Comparison of ENCODE assay signal across 23 cellular contexts in the genomic region with DNA sequence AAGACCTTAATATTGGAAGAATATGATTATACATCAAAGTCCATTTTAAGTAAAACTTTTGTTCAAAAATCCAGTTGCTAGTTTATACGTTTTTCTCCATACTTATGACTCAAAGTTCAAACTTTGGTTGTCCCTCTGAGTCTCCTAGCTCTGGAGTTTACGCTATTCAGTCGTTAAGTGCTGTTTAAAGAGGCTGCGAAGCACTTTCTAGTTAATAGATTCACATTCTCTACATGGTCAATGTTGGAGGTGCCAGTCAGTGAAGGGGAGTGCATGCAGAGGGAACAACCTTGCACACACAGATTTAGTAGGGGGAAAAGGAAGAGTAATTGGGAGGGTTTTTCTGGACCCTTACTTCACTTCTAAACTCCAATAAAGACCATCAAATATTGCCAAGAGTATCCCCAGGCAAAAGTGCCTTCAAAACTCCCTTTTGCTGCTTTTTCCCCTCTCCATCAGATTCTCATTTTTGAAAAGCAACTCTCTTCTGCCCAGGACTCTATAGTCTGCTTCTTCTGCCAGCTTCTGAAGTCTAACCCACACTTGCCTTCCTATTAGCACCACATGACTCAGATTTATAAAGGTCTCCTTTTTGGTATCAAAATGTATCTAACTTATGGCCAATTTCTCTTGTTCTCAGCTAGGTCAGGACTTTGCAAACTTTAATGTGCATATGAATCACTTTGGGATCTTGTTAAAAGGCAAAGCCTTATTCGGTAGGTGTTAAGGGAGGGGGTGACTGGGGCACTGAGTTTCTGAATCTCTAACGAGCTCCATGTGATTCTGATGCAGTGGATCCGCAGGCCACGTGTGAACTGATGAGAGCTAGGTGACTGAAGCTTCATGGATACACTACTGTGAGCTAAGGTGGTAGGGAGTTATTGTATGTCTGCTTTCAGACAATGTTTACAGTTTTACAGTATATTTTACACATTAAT.
DNase-seq lines count a peak whose midpoint lies in the region; ATAC-seq and TF ChIP-seq lines count a peak whose summit lies in the region.
"Had no signal": no experiment of that assay in that cellular context is flagged by ENCODE, and none has a peak within 500 bp of the region (broad histone marks: within the 10 kb centered on the region; RNA-seq: fewer than 3 reads in every experiment).

No MANE protein-coding gene starts in this region.

- CTCF ChIA-PET in activated naive CD4-positive, alpha-beta T cell treated with anti-CD3 and anti-CD28 coated beads, Interleukin-2, amount 10 ng/mL, durations not matched to agents 7 days and 5 days (lab: Charles Lee) = interaction anchor here (0.9 to 1.1 kb wide), 2 partner anchors 15 to 35 kb away, joined by 3 to 4 read pairs; no protein-coding TSS in a partner anchor
- CTCF ChIA-PET in T-cell (lab: Charles Lee) = interaction anchor here (0.6 to 2.0 kb wide), 6 partner anchors 22 to 370 kb away, joined by 3 to 8 read pairs (median 4); a partner anchor contains a TSS

- peaks cover 10% of the 10 kb centered on the region for H3K36me3 Mint-ChIP-seq in activated naive CD4-positive, alpha-beta T cell treated with anti-CD3 and anti-CD28 coated beads, Interleukin-2, amount 10 ng/mL, durations not matched to agents 7 days and 5 days
- peaks cover 10% of the 10 kb centered on the region for H3K36me3 Mint-ChIP-seq in T-cell
- no peaks in the 10 kb centered on the region for H3K36me3 Mint-ChIP-seq in brain
- H3K36me3 Mint-ChIP-seq in progenitor cell of endocrine pancreas (ENCODE audit: insufficient read depth) = no peaks in the 10 kb centered on the region

- no peaks in the 10 kb centered on the region for H3K9me3 Mint-ChIP-seq in activated naive CD4-positive, alpha-beta T cell treated with anti-CD3 and anti-CD28 coated beads, Interleukin-2, amount 10 ng/mL, durations not matched to agents 7 days and 5 days
- no peaks in the 10 kb centered on the region for H3K9me3 Mint-ChIP-seq in T-cell
- H3K9me3 Mint-ChIP-seq in brain = no peaks in the 10 kb centered on the region
- no peaks in the 10 kb centered on the region for H3K9me3 Mint-ChIP-seq in progenitor cell of endocrine pancreas (ENCODE audit: low read depth)
- H3K9me3 Mint-ChIP-seq: activated naive CD8-positive, alpha-beta T cell treated with anti-CD3 and anti-CD28 coated beads, Interleukin-2, amount 10 ng/mL, durations not matched to agents 7 days and 5 days; HFFc6 had no signal

- ATAC-seq in T-cell (replicated peaks in 1 of 4) (no peak), GM19035 (IDR thresholded peaks at IDR 0.05; ENCODE audit: unreplicated experiment) (no peak), HG03439 (IDR thresholded peaks at IDR 0.05; ENCODE audit: unreplicated experiment) (no peak), HG03354 (IDR thresholded peaks at IDR 0.05; ENCODE audit: poor library complexity, severe bottlenecking, unreplicated experiment) (no peak)
- ATAC-seq: body of pancreas, GM12878 had no signal

- no peak overlapping the region for H3K4me3 Mint-ChIP-seq in activated naive CD4-positive, alpha-beta T cell treated with anti-CD3 and anti-CD28 coated beads, Interleukin-2, amount 10 ng/mL, durations not matched to agents 7 days and 5 days
- H3K4me3 Mint-ChIP-seq in T-cell = no peak overlapping the region
- no peak overlapping the region for H3K4me3 Mint-ChIP-seq in brain
- no peak overlapping the region for H3K4me3 Mint-ChIP-seq in progenitor cell of endocrine pancreas (ENCODE audit: low read depth)
- H3K4me3 Mint-ChIP-seq: activated naive CD8-positive, alpha-beta T cell treated with anti-CD3 and anti-CD28 coated beads, Interleukin-2, amount 10 ng/mL, durations not matched to agents 7 days and 5 days; HFFc6 had no signal

- DNase-seq in activated naive CD4-positive, alpha-beta T cell treated with anti-CD3 and anti-CD28 coated beads, Interleukin-2, amount 10 ng/mL, durations not matched to agents 7 days and 5 days = no peak
- DNase-seq in activated naive CD4-positive, alpha-beta T cell treated with anti-CD3 and anti-CD28 coated beads, Interleukin-2, amount 50 U/mL, for 16 hours = no peak
- DNase-seq in T-cell (no peak), progenitor cell of endocrine pancreas (ENCODE audit: low spot score, unreplicated experiment) (no peak)
- DNase-seq: activated CD4-positive, CD25-positive, alpha-beta regulatory T cell treated with anti-CD3 and anti-CD28 coated beads, Interleukin-2, amount 50 U/mL, for 72 hours; activated CD8-positive, alpha-beta memory T cell treated with anti-CD3 and anti-CD28 coated beads, Interleukin-2, amount 50 U/mL, for 4 hours; activated naive CD8-positive, alpha-beta T cell treated with anti-CD3 and anti-CD28 coated beads, Interleukin-2, amount 10 ng/mL, durations not matched to agents 7 days and 5 days; body of pancreas; DMS79 treated with DMSO at 0.1 percent for 48 hours; effector CD4-positive, alpha-beta T cell; HFFc6; hippocampal formation; Karpas-422; MV-4-11; NCI-H1694; NCI-H526 treated with DMSO at 0.1 percent for 48 hours; RPMI8226; trophoblast cell had no signal

- no peaks in the 10 kb centered on the region for H3K27me3 Mint-ChIP-seq in activated naive CD4-positive, alpha-beta T cell treated with anti-CD3 and anti-CD28 coated beads, Interleukin-2, amount 10 ng/mL, durations not matched to agents 7 days and 5 days
- H3K27me3 Mint-ChIP-seq in T-cell (no peaks in the 10 kb centered on the region), brain (peaks cover 2% of the 10 kb centered on the region), progenitor cell of endocrine pancreas (no peaks in the 10 kb centered on the region)
- H3K27me3 Mint-ChIP-seq: activated naive CD8-positive, alpha-beta T cell treated with anti-CD3 and anti-CD28 coated beads, Interleukin-2, amount 10 ng/mL, durations not matched to agents 7 days and 5 days had no signal

- TF ChIP-seq CTCF in brain (conservative IDR thresholded peaks at IDR 0.05) (no peak), progenitor cell of endocrine pancreas (IDR thresholded peaks at IDR 0.05; ENCODE audit: unreplicated experiment) (no peak)

- POLR2A ChIA-PET in T-cell (lab: Charles Lee) = interaction anchor here in 1 of 2 donors (0.5 to 0.6 kb wide), 3 partner anchors 129 to 325 kb away, joined by 3 to 5 read pairs (median 3); no protein-coding TSS in a partner anchor

- H3K27ac Mint-ChIP-seq in activated naive CD4-positive, alpha-beta T cell treated with anti-CD3 and anti-CD28 coated beads, Interleukin-2, amount 10 ng/mL, durations not matched to agents 7 days and 5 days = peak overlapping the region; percentile 22
- peak overlapping the region; percentile 79 to 85 for H3K27ac Mint-ChIP-seq in T-cell
- peak overlapping the region in 3 of 5 experiments; percentile 1 to 28 (median 27) for H3K27ac Mint-ChIP-seq in brain
- peak overlapping the region; percentile 9 for H3K27ac Mint-ChIP-seq in progenitor cell of endocrine pancreas
- H3K27ac Mint-ChIP-seq: activated naive CD8-positive, alpha-beta T cell treated with anti-CD3 and anti-CD28 coated beads, Interleukin-2, amount 10 ng/mL, durations not matched to agents 7 days and 5 days; HFFc6 had no signal

- peaks cover 30% of the 10 kb centered on the region for H3K4me1 Mint-ChIP-seq in activated naive CD4-positive, alpha-beta T cell treated with anti-CD3 and anti-CD28 coated beads, Interleukin-2, amount 10 ng/mL, durations not matched to agents 7 days and 5 days
- H3K4me1 Mint-ChIP-seq in T-cell = peaks cover 43 to 68% (median 64%) of the 10 kb centered on the region in 3 donors
- H3K4me1 Mint-ChIP-seq in brain = peaks cover 24% of the 10 kb centered on the region
- peaks cover 3% of the 10 kb centered on the region for H3K4me1 Mint-ChIP-seq in progenitor cell of endocrine pancreas (ENCODE audit: low read depth)

Comparison
In these comparisons a context has a peak if more than half of its experiments do, and no peak if none do; other contexts are left out.
1. H3K27ac Mint-ChIP-seq: peak in every context shown above with its lines; median percentile 82 in T-cell; 27 in brain; 22 in activated naive CD4-positive, alpha-beta T cell treated with anti-CD3 and anti-CD28 coated beads, Interleukin-2, amount 10 ng/mL, durations not matched to agents 7 days and 5 days; 9 in progenitor cell of endocrine pancreas.